ENCODE assay signal across 1 cellular context in genomic region chr22:20262582-20263147, GRCh38.
TF ChIP-seq lines count a peak whose summit lies in the region.

No MANE protein-coding gene starts in this region.

TF ChIP-seq in K562, 482 proteins besides CTCF, POLR2A, EP300 and RAD21 (continued from another document and continues in another):
- no peak for TF ChIP-seq ZNF280B (CRISPR knock-in tag; IDR thresholded peaks at IDR 0.05)
- no peak for TF ChIP-seq EWSR1 (IDR thresholded peaks at IDR 0.05; ENCODE audit: borderline replicate concordance, low read depth, partially characterized antibody)
- no peak for TF ChIP-seq PPARD (CRISPR knock-in tag; IDR thresholded peaks at IDR 0.05)
- TF ChIP-seq E2F6 (IDR thresholded peaks at IDR 0.05; ENCODE audit: borderline replicate concordance in 1 of 2, extremely low read depth in 1 of 2, insufficient read depth in 1 of 2, insufficient read length in 1 of 2, low read depth in 1 of 2, low read length in 1 of 2, poor library complexity in 1 of 2, severe bottlenecking in 1 of 2): no peak
- no peak for TF ChIP-seq RBBP5 (IDR thresholded peaks at IDR 0.05; ENCODE audit: borderline replicate concordance, insufficient read depth, low read length, poor library complexity, severe bottlenecking)
- TF ChIP-seq PURB (CRISPR knock-in tag; IDR thresholded peaks at IDR 0.05; ENCODE audit: low read depth): no peak
- TF ChIP-seq BCOR (IDR thresholded peaks at IDR 0.05): peak; percentile 93
- TF ChIP-seq GATAD2B (IDR thresholded peaks at IDR 0.05; ENCODE audit: borderline replicate concordance): no peak
- no peak for TF ChIP-seq ARID3A (IDR thresholded peaks at IDR 0.05; ENCODE audit: borderline replicate concordance, low read depth, low read length)
- TF ChIP-seq HDAC1 (IDR thresholded peaks at IDR 0.05): no peak
- TF ChIP-seq MGA (IDR thresholded peaks at IDR 0.05): no peak
- TF ChIP-seq ZNF143 (CRISPR knock-in tag; IDR thresholded peaks at IDR 0.05): no peak
- TF ChIP-seq HDAC3 (IDR thresholded peaks at IDR 0.05; ENCODE audit: borderline replicate concordance, partially characterized antibody): no peak
- TF ChIP-seq MTA3 (IDR thresholded peaks at IDR 0.05; ENCODE audit: borderline replicate concordance): no peak
- TF ChIP-seq STAT5B (CRISPR knock-in tag; IDR thresholded peaks at IDR 0.05): no peak
- TF ChIP-seq RCOR1 (IDR thresholded peaks at IDR 0.05; ENCODE audit: borderline replicate concordance in 1 of 2, low read depth in 2 of 2, low read length in 2 of 2): peak in 1 of 2 experiments; percentile 47; a peak in 1 of 4 replicates
- no peak for TF ChIP-seq ZNF77 (CRISPR knock-in tag; IDR thresholded peaks at IDR 0.05)
- TF ChIP-seq MBD1 (CRISPR knock-in tag; IDR thresholded peaks at IDR 0.05): no peak
- no peak for TF ChIP-seq ZEB2 (IDR thresholded peaks at IDR 0.05)
- TF ChIP-seq CHD4 (IDR thresholded peaks at IDR 0.05; ENCODE audit: insufficient read depth, insufficient replicate concordance, low read depth, low read length, poor library complexity, severe bottlenecking): no peak
- no peak for TF ChIP-seq MTA2 (IDR thresholded peaks at IDR 0.05; ENCODE audit: low read depth)
- TF ChIP-seq KDM5B (IDR thresholded peaks at IDR 0.05; ENCODE audit: insufficient replicate concordance, low read depth, low read length): no peak
- TF ChIP-seq ETS1 (conservative IDR thresholded peaks at IDR 0.05; ENCODE audit: control insufficient read depth, low read depth, low read length): no peak
- TF ChIP-seq HMGXB4 (CRISPR knock-in tag; IDR thresholded peaks at IDR 0.05): no peak
- TF ChIP-seq HNRNPH1 (optimal IDR thresholded peaks at IDR 0.05; ENCODE audit: low read depth, low read length): no peak
- TF ChIP-seq ARHGAP35 (IDR thresholded peaks at IDR 0.05; ENCODE audit: partially characterized antibody): no peak
- TF ChIP-seq PHF8 (IDR thresholded peaks at IDR 0.05; ENCODE audit: borderline replicate concordance, low read length): no peak
- TF ChIP-seq SLC30A9 (CRISPR knock-in tag; IDR thresholded peaks at IDR 0.05): no peak
- TF ChIP-seq FOXP4 (CRISPR knock-in tag; IDR thresholded peaks at IDR 0.05; ENCODE audit: borderline replicate concordance): no peak
- no peak for TF ChIP-seq ETV1 (tag; conservative IDR thresholded peaks at IDR 0.05; ENCODE audit: low read depth)
- TF ChIP-seq DDX20 (tag; IDR thresholded peaks at IDR 0.05; ENCODE audit: low read depth): no peak
